13 cellular contexts compared by ENCODE assay signal in the genomic region with DNA sequence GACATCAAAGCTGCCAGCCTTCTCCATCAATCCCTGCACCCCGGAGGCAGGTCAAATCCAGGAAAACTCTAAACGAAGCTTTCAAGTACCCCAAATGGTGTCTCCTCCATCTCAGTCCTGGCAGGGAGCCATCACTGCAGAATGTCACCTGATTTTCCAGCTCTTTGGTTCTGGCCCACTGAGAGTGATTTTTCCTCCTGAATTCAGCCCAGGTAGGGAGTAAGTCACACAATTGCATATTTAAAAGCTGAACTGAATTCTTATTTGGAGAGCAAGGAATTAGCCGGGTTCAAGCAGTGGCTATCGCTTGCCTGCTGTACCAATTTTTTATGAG. TPM values are rescaled to one million over a fixed set of nuclear protein-coding genes. Genes with fewer than 3 reads are reported as not detected.
DNase-seq lines count a peak whose midpoint lies in the region; ATAC-seq lines count a peak whose summit lies in the region.
"Had no signal": no experiment of that assay in that cellular context is flagged by ENCODE, and none has a peak within 500 bp of the region (broad histone marks: within the 10 kb centered on the region; RNA-seq: fewer than 3 reads in every experiment).

No MANE protein-coding gene starts in this region.

- ATAC-seq in stimulated activated effector memory CD8-positive, alpha-beta T cell treated with anti-CD3 and anti-CD28 coated beads, Interleukin-12 subunit alpha, Interleukin-12 subunit beta, amount 100 ng/mL, for 72 hours: no peak
- ATAC-seq: WTC11 had no signal

- H3K9me3 Mint-ChIP-seq in activated CD4-positive, alpha-beta T cell treated with anti-CD3 and anti-CD28 coated beads, Interleukin-2, amount 10 ng/mL, durations not matched to agents 7 days and 5 days: peaks cover 3% of the 10 kb centered on the region
- no peaks in the 10 kb centered on the region for H3K9me3 Mint-ChIP-seq in IgD-negative memory B cell
- no peaks in the 10 kb centered on the region for H3K9me3 Mint-ChIP-seq in activated naive CD8-positive, alpha-beta T cell treated with anti-CD3 and anti-CD28 coated beads for 36 hours
- no peaks in the 10 kb centered on the region for H3K9me3 Mint-ChIP-seq in stimulated activated effector memory CD8-positive, alpha-beta T cell treated with anti-CD3 and anti-CD28 coated beads, Interleukin-12 subunit alpha, Interleukin-12 subunit beta, amount 100 ng/mL, for 72 hours
- H3K9me3 Mint-ChIP-seq: WTC11 had no signal

- H3K4me1 Mint-ChIP-seq in activated CD4-positive, alpha-beta T cell treated with anti-CD3 and anti-CD28 coated beads, Interleukin-2, amount 10 ng/mL, durations not matched to agents 7 days and 5 days: peaks cover 76% of the 10 kb centered on the region
- H3K4me1 Mint-ChIP-seq in IgD-negative memory B cell: peaks cover 47 to 61% (median 56%) of the 10 kb centered on the region in 3 donors
- H3K4me1 Mint-ChIP-seq in activated naive CD8-positive, alpha-beta T cell treated with anti-CD3 and anti-CD28 coated beads for 36 hours: peaks cover 74% of the 10 kb centered on the region
- peaks cover 85% of the 10 kb centered on the region for H3K4me1 Mint-ChIP-seq in stimulated activated effector memory CD8-positive, alpha-beta T cell treated with anti-CD3 and anti-CD28 coated beads, Interleukin-12 subunit alpha, Interleukin-12 subunit beta, amount 100 ng/mL, for 72 hours

- H3K4me3 Mint-ChIP-seq in activated CD4-positive, alpha-beta T cell treated with anti-CD3 and anti-CD28 coated beads, Interleukin-2, amount 10 ng/mL, durations not matched to agents 7 days and 5 days: no peak overlapping the region
- H3K4me3 Mint-ChIP-seq in IgD-negative memory B cell: peak overlapping the region in 3 of 4 donors; percentile 20 to 91 (median 67)
- H3K4me3 Mint-ChIP-seq in activated naive CD8-positive, alpha-beta T cell treated with anti-CD3 and anti-CD28 coated beads for 36 hours: peak overlapping the region; percentile 50
- peak overlapping the region; percentile 56 for H3K4me3 Mint-ChIP-seq in stimulated activated effector memory CD8-positive, alpha-beta T cell treated with anti-CD3 and anti-CD28 coated beads, Interleukin-12 subunit alpha, Interleukin-12 subunit beta, amount 100 ng/mL, for 72 hours
- H3K4me3 Mint-ChIP-seq: WTC11 had no signal

- POLR2A ChIA-PET in activated CD4-positive, alpha-beta T cell treated with anti-CD3 and anti-CD28 coated beads, Interleukin-2, amount 10 ng/mL, durations not matched to agents 7 days and 5 days (lab: Charles Lee): no interaction called here

- CTCF ChIA-PET in activated CD4-positive, alpha-beta T cell treated with anti-CD3 and anti-CD28 coated beads, Interleukin-2, amount 10 ng/mL, durations not matched to agents 7 days and 5 days (lab: Charles Lee): no interaction called here

- peaks cover 53% of the 10 kb centered on the region for H3K36me3 Mint-ChIP-seq in activated CD4-positive, alpha-beta T cell treated with anti-CD3 and anti-CD28 coated beads, Interleukin-2, amount 10 ng/mL, durations not matched to agents 7 days and 5 days (ENCODE audit: low read depth)
- H3K36me3 Mint-ChIP-seq in IgD-negative memory B cell: peaks cover 5% of the 10 kb centered on the region
- peaks cover 76% of the 10 kb centered on the region for H3K36me3 Mint-ChIP-seq in activated naive CD8-positive, alpha-beta T cell treated with anti-CD3 and anti-CD28 coated beads for 36 hours
- peaks cover 91% of the 10 kb centered on the region for H3K36me3 Mint-ChIP-seq in stimulated activated effector memory CD8-positive, alpha-beta T cell treated with anti-CD3 and anti-CD28 coated beads, Interleukin-12 subunit alpha, Interleukin-12 subunit beta, amount 100 ng/mL, for 72 hours
- H3K36me3 Mint-ChIP-seq: WTC11 had no signal

- peak overlapping the region; percentile 83 for H3K27ac Mint-ChIP-seq in activated CD4-positive, alpha-beta T cell treated with anti-CD3 and anti-CD28 coated beads, Interleukin-2, amount 10 ng/mL, durations not matched to agents 7 days and 5 days
- peak overlapping the region in 2 of 3 donors; percentile 4 to 11 for H3K27ac Mint-ChIP-seq in IgD-negative memory B cell
- peak overlapping the region; percentile 77 for H3K27ac Mint-ChIP-seq in activated naive CD8-positive, alpha-beta T cell treated with anti-CD3 and anti-CD28 coated beads for 36 hours
- peak overlapping the region; percentile 79 for H3K27ac Mint-ChIP-seq in stimulated activated effector memory CD8-positive, alpha-beta T cell treated with anti-CD3 and anti-CD28 coated beads, Interleukin-12 subunit alpha, Interleukin-12 subunit beta, amount 100 ng/mL, for 72 hours
- H3K27ac Mint-ChIP-seq: WTC11 had no signal

- no peaks in the 10 kb centered on the region for H3K27me3 Mint-ChIP-seq in activated CD4-positive, alpha-beta T cell treated with anti-CD3 and anti-CD28 coated beads, Interleukin-2, amount 10 ng/mL, durations not matched to agents 7 days and 5 days
- peaks cover 19% of the 10 kb centered on the region for H3K27me3 Mint-ChIP-seq in IgD-negative memory B cell
- no peaks in the 10 kb centered on the region for H3K27me3 Mint-ChIP-seq in activated naive CD8-positive, alpha-beta T cell treated with anti-CD3 and anti-CD28 coated beads for 36 hours

- no peak for DNase-seq in activated CD4-positive, alpha-beta T cell treated with anti-CD3 and anti-CD28 coated beads, Interleukin-2, amount 10 ng/mL, durations not matched to agents 7 days and 5 days
- no peak for DNase-seq in activated CD4-positive, alpha-beta T cell treated with anti-CD3 and anti-CD28 coated beads for 48 hours
- DNase-seq in activated naive CD8-positive, alpha-beta T cell treated with anti-CD3 and anti-CD28 coated beads for 36 hours: no peak
- no peak for DNase-seq in stimulated activated effector memory CD8-positive, alpha-beta T cell treated with anti-CD3 and anti-CD28 coated beads, Interleukin-12 subunit alpha, Interleukin-12 subunit beta, amount 100 ng/mL, for 72 hours (ENCODE audit: low spot score in 2 of 2)
- DNase-seq in retina (no peak), NCI-H446 treated with DMSO at 0.1 percent for 48 hours (lab: John Stamatoyannopoulos, UW) (no peak), inferior parietal cortex (ENCODE audit: extremely low spot score) (no peak)
- DNase-seq: central memory CD4-positive, alpha-beta T cell; islet precursor cell; Kasumi-1; NCI-H2029 treated with DMSO at 0.1 percent for 48 hours had no signal

RNA-seq across cellular contexts. Expression of a gene that starts 5.3 kb away (rescaled TPM):
- 10 to 100 TPM; 57.3 to 57.9 TPM for total RNA-seq in activated CD4-positive, alpha-beta T cell treated with anti-CD3 and anti-CD28 coated beads, Interleukin-2, amount 10 ng/mL, durations not matched to agents 7 days and 5 days
- polyA plus RNA-seq in IgD-negative memory B cell: 43.1 TPM
- 10 to 100 TPM; 84.2 to 84.8 TPM for total RNA-seq in activated naive CD8-positive, alpha-beta T cell treated with anti-CD3 and anti-CD28 coated beads for 36 hours

Comparison
In these comparisons a context has a peak if more than half of its experiments do, and no peak if none do; other contexts are left out.
1. H3K27ac Mint-ChIP-seq: peak in every context shown above with its lines; median percentile 83 in activated CD4-positive, alpha-beta T cell treated with anti-CD3 and anti-CD28 coated beads, Interleukin-2, amount 10 ng/mL, durations not matched to agents 7 days and 5 days; 79 in stimulated activated effector memory CD8-positive, alpha-beta T cell treated with anti-CD3 and anti-CD28 coated beads, Interleukin-12 subunit alpha, Interleukin-12 subunit beta, amount 100 ng/mL, for 72 hours; 77 in activated naive CD8-positive, alpha-beta T cell treated with anti-CD3 and anti-CD28 coated beads for 36 hours; 8 in IgD-negative memory B cell.